Comparison of ENCODE assay signal across 2 cellular contexts in genomic region chr19:49869009-49869483, GRCh38.
TF ChIP-seq lines count a peak whose summit lies in the region.

No MANE protein-coding gene starts in this region.

TF ChIP-seq in Ishikawa, 13 proteins besides CTCF, POLR2A, EP300 and RAD21:
- TF ChIP-seq EGR1 (IDR thresholded peaks at IDR 0.05) (no peak), CREB1 (IDR thresholded peaks at IDR 0.05; ENCODE audit: low read depth) (no peak), CEBPB (IDR thresholded peaks at IDR 0.05) (no peak), USF1 (IDR thresholded peaks at IDR 0.05) (no peak), TCF12 (IDR thresholded peaks at IDR 0.05; ENCODE audit: low read depth) (no peak), MAX (IDR thresholded peaks at IDR 0.05) (peak; percentile 49; the same call in 1 of the 2 replicates), NFIC (IDR thresholded peaks at IDR 0.05) (no peak; the same call in 1 of the 2 replicates), YY1 (IDR thresholded peaks at IDR 0.05; ENCODE audit: low read depth) (no peak), ZBTB7A (IDR thresholded peaks at IDR 0.05; ENCODE audit: low read depth) (peak; percentile 79; the same call in 1 of the 2 replicates), TEAD4 (IDR thresholded peaks at IDR 0.05) (no peak)

TF ChIP-seq in H1, 55 proteins besides CTCF, POLR2A, EP300 and RAD21:
- TF ChIP-seq MAX (IDR thresholded peaks at IDR 0.05): peak; percentile 23; the same call in 1 of the 2 replicates
- no peak for TF ChIP-seq TEAD4 (IDR thresholded peaks at IDR 0.05; ENCODE audit: low read depth, low read length)
- TF ChIP-seq EZH2 (IDR thresholded peaks at IDR 0.05; ENCODE audit: low read depth, low read length, severe bottlenecking): no peak
- no peak for TF ChIP-seq NRF1 (IDR thresholded peaks at IDR 0.05; ENCODE audit: low read depth, low read length)
- peak; percentile 31; the same call in 1 of the 2 replicates for TF ChIP-seq KDM1A (IDR thresholded peaks at IDR 0.05; ENCODE audit: borderline replicate concordance, low read length)
- TF ChIP-seq RNF2 (IDR thresholded peaks at IDR 0.05; ENCODE audit: borderline replicate concordance, low read depth, low read length, missing control alignments, poor library complexity, severe bottlenecking): no peak
- no peak for TF ChIP-seq HDAC2 (IDR thresholded peaks at IDR 0.05; ENCODE audit: borderline replicate concordance in 1 of 2, low read depth in 2 of 2, low read length in 2 of 2)
